ENCODE assay signal across 8 cellular contexts in the genomic region with DNA sequence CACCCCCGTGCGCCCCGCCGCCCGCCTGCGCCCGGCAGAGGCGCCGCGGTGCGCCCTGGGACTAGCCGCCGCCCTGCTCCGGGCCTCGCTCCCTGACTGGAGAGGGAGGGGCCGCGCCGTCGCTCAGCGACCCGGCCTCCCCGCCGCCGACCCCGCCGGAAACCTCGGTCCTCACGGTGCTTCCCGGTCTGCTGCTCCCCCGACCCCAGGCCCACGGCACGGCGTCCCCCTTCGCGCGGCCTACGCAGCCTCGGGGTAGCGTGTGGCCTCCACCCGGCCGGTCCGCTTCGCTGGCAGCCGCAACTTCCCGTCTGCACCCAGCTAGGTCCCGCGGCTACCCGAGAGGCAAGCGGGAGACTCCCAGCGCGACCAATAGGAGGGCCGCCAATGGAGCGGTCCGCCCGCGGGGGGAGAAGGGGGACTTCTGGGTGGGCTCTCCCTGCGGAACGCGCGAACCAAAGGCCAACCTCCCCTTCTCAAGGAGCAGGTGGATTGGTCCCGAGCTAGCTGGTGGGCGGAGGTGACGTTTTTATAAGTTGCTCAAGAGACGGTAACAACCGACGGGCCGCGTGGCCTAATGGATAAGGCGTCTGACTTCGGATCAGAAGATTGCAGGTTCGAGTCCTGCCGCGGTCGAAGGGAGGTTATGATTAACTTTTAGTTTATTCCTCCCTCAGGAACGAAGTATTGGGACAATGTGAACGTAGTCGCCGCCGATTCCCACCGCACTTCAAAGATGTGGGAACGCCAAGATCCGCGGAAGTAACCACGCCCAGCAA. TPM values are rescaled to one million over a fixed set of nuclear protein-coding genes. Genes with fewer than 3 reads are reported as not detected.
A peak's percentile ranks its signal among the peaks of the same experiment; 100 is the strongest.
DNase-seq lines count a peak whose midpoint lies in the region; ATAC-seq and TF ChIP-seq lines count a peak whose summit lies in the region.

TSS of gene POLG (minus strand) at position 315 of the 779 bp plus-strand sequence. CDS start 1,070 bp downstream, outside the sequence.

- peak within 1 kb of the TSS; percentile 60 to 97 (median 82) for H3K4me3 ChIP-seq in heart left ventricle

- in situ Hi-C loops in GM13976 (cut with MboI; ENCODE audit: low sequenced_read_pairs, unreplicated experiment): no loop called here

- no peaks in the 10 kb centered on the region for H3K9me3 Mint-ChIP-seq in type B pancreatic cell

- H3K27ac Mint-ChIP-seq in type B pancreatic cell: peak within 1 kb of the TSS; percentile 99

- H3K36me3 ChIP-seq in heart left ventricle: peaks cover 0 to 40% (median 37%) of the 10 kb centered on the region in 9 donors

- H3K4me3 Mint-ChIP-seq in type B pancreatic cell: peak within 1 kb of the TSS; percentile 96

- peaks cover 6 to 54% (median 44%) of the 10 kb centered on the region in 12 donors for H3K4me1 ChIP-seq in heart left ventricle

- WGBS in heart left ventricle, 4 donors: 0 to 1% (median 0%) methylated on average over 39 to 84 of the region's 84 CpGs

- no peaks in the 10 kb centered on the region for H3K9me3 ChIP-seq in heart left ventricle

- H3K27me3 Mint-ChIP-seq in type B pancreatic cell: peaks cover 28% of the 10 kb centered on the region

- TF ChIP-seq CTCF in GM13976 (IDR thresholded peaks at IDR 0.05; ENCODE audit: borderline replicate concordance, control extremely low read depth, extremely low read depth, insufficient read depth, missing control alignments) (no peak), heart left ventricle (IDR thresholded peaks at IDR 0.05) (peak in 1 of 12 donors; percentile 13), type B pancreatic cell (conservative IDR thresholded peaks at IDR 0.05) (peak; percentile 2)

- ATAC-seq in HG02870 (IDR thresholded peaks at IDR 0.05; ENCODE audit: unreplicated experiment) (peak; percentile 72), heart left ventricle (peak; percentile 96 to 99 (median 98))

- H3K36me3 Mint-ChIP-seq in type B pancreatic cell: peaks cover 25% of the 10 kb centered on the region

- DNase-seq in GM13976 (ENCODE audit: low spot score): peak; percentile 98
- DNase-seq in NCI-H146 treated with DMSO at 0.1 percent for 48 hours (lab: John Stamatoyannopoulos, UW; ENCODE audit: unreplicated experiment): peak; percentile 97
- peak; percentile 99 for DNase-seq in amniotic epithelial cell (ENCODE audit: low read depth)
- DNase-seq in heart left ventricle: peak; percentile 99
- peak; percentile 99 for DNase-seq in pons (ENCODE audit: low spot score)
- DNase-seq in type B pancreatic cell (ENCODE audit: extremely low spot score, unreplicated experiment): peak; percentile 99

- intact Hi-C loops in T-helper 1 cell treated with Interleukin-12 subunit alpha and Interleukin-12 subunit beta and Interleukin-4 antibody, amounts not matched to agents 30 ng/mL and 1 ng/mL, for 36 hours (cut with micrococcal nuclease): loop anchor here (1.0 to 10.0 kb wide), 14 partner anchors 24 to 1601 kb away; partner anchors contain the start of genes ABHD2, AEN, CIB1 and DET1
- intact Hi-C loops in heart left ventricle (cut with DNase I): loop anchor here in 2 of 10 donors (10.0 kb wide), 2 partner anchors 240 to 420 kb away; partner anchors contain the start of genes MFGE8 (in 1 of the 2) and TICRR (in 1 of the 2)

- no peaks in the 10 kb centered on the region for H3K27me3 ChIP-seq in heart left ventricle

- peaks cover 30% of the 10 kb centered on the region for H3K4me1 Mint-ChIP-seq in type B pancreatic cell (ENCODE audit: unreplicated experiment)

- peak within 1 kb of the TSS; percentile 21 to 98 (median 94) for H3K27ac ChIP-seq in heart left ventricle

- TF ChIP-seq POLR2A in heart left ventricle (IDR thresholded peaks at IDR 0.05): peak; percentile 73 to 96

RNA-seq across cellular contexts. Expression of gene POLG, which starts in this region (rescaled TPM):
- 110 and 127 TPM in 2 replicates for total RNA-seq in T-helper 1 cell treated with Interleukin-12 subunit alpha and Interleukin-12 subunit beta and Interleukin-4 antibody, amounts not matched to agents 30 ng/mL and 1 ng/mL, for 36 hours
- total RNA-seq in heart left ventricle: 10 to 100 TPM; 32.1 to 79.8 (median 38.4) TPM
- 10 to 100 TPM; 32.6 to 51.5 TPM for polyA plus RNA-seq in heart left ventricle
- total RNA-seq in type B pancreatic cell (ENCODE audit: low replicate concordance): 55.0 and 59.0 TPM in 2 replicates

Comparison
In these comparisons a context has a peak if more than half of its experiments do, and no peak if none do; other contexts are left out.
1. Peak in every context shown above with its lines: DNase-seq, ATAC-seq, H3K4me3 ChIP-seq and H3K27ac ChIP-seq.